In genomic region chr11:67316882-67317364, GRCh38 we compare ENCODE assay signal across 8 cellular contexts. TPM values are rescaled to one million over a fixed set of nuclear protein-coding genes. Genes with fewer than 3 reads are reported as not detected.
A peak's percentile ranks its signal among the peaks of the same experiment; 100 is the strongest.
DNase-seq lines count a peak whose midpoint lies in the region; FAIRE-seq and TF ChIP-seq lines count a peak whose summit lies in the region.

No MANE protein-coding gene starts in this region.

- FAIRE-seq in H54 (lab: Jason Lieb, UNC) = no peak
- no peak for FAIRE-seq in HTR-8/SVneo (lab: Jason Lieb, UNC)

- H3K4me1 ChIP-seq in OCI-LY7 (ENCODE audit: insufficient read depth, low read length, poor library complexity, severe bottlenecking) = peaks cover 13% of the 10 kb centered on the region
- peaks cover 24% of the 10 kb centered on the region for H3K4me1 ChIP-seq in effector memory CD4-positive, alpha-beta T cell (ENCODE audit: control insufficient read depth, insufficient read depth, low read length, poor library complexity, severe bottlenecking)
- peaks cover 0 to 21% of the 10 kb centered on the region in 2 donors for H3K4me1 ChIP-seq in muscle layer of duodenum (ENCODE audit: control insufficient read depth in 1 of 2, insufficient read depth in 2 of 2, low read length in 2 of 2)

- H3K4me2 ChIP-seq in OCI-LY7 (ENCODE audit: low read length) = peak overlapping the region; percentile 95

- no peak for TF ChIP-seq CTCF in OCI-LY7 (conservative IDR thresholded peaks at IDR 0.05; ENCODE audit: low read length)

- H2AFZ ChIP-seq in OCI-LY7 (ENCODE audit: low read length) = peak overlapping the region; percentile 85

- POLR2A ChIA-PET in OCI-LY7 (lab: Charles Lee) = interaction anchor here (0.7 to 1.4 kb wide), 3 partner anchors 32 to 50 kb away, joined by 3 to 5 read pairs (median 4); no protein-coding TSS in a partner anchor

- H3K9me3 ChIP-seq in OCI-LY7 (ENCODE audit: low read length) (no peaks in the 10 kb centered on the region), muscle layer of duodenum (ENCODE audit: control insufficient read depth in 1 of 2, low read length in 2 of 2) (no peaks in the 10 kb centered on the region)
- H3K9me3 ChIP-seq in effector memory CD4-positive, alpha-beta T cell (ENCODE audit: control insufficient read depth, low read length) = no peaks in the 10 kb centered on the region

- no peaks in the 10 kb centered on the region for H3K9me2 ChIP-seq in OCI-LY7 (ENCODE audit: insufficient read depth, low read length)

- DNase-seq in DMS79 treated with DMSO at 0.1 percent for 48 hours (lab: John Stamatoyannopoulos, UW) (peak; percentile 91), H54 (ENCODE audit: insufficient read length, low spot score) (peak; percentile 85), OCI-LY7 (ENCODE audit: low spot score) (no peak), AG08395 (ENCODE audit: low spot score) (no peak), HTR-8/SVneo (ENCODE audit: insufficient read length, low spot score) (no peak), ureter (ENCODE audit: low spot score) (no peak)
- DNase-seq in effector memory CD4-positive, alpha-beta T cell = no peak

- TF ChIP-seq POLR2A in H54 (IDR thresholded peaks at IDR 0.05; ENCODE audit: low read depth, low read length) = no peak

- H3K27ac ChIP-seq in OCI-LY7 (ENCODE audit: low read depth, low read length, poor library complexity, severe bottlenecking) (peak overlapping the region; percentile 93), muscle layer of duodenum (ENCODE audit: low read length) (peak overlapping the region; percentile 83)
- peak overlapping the region; percentile 72 for H3K27ac ChIP-seq in effector memory CD4-positive, alpha-beta T cell (ENCODE audit: insufficient read depth, low read length, poor library complexity, severe bottlenecking)

- H3K4me3 ChIP-seq in OCI-LY7 (ENCODE audit: low read depth, low read length, poor library complexity, severe bottlenecking) = peak overlapping the region; percentile 78
- peak overlapping the region; percentile 76 for H3K4me3 ChIP-seq in effector memory CD4-positive, alpha-beta T cell (ENCODE audit: insufficient read depth, low read depth, low read length, poor library complexity, severe bottlenecking)
- peak overlapping the region; percentile 79 to 90 for H3K4me3 ChIP-seq in muscle layer of duodenum (ENCODE audit: low read depth in 1 of 2, low read length in 2 of 2)

- H3K27me3 ChIP-seq in effector memory CD4-positive, alpha-beta T cell (replicated peaks; ENCODE audit: control insufficient read depth, insufficient read depth, low read length, poor library complexity, severe bottlenecking) = no peaks in the 10 kb centered on the region
- no peaks in the 10 kb centered on the region for H3K27me3 ChIP-seq in muscle layer of duodenum (ENCODE audit: low read depth, low read length)

- TSS peak; percentile 85 for BruUV-seq in OCI-LY7 (replicated peaks; lab: Mats Ljungman, UMichigan)

- H4K20me1 ChIP-seq in OCI-LY7 (ENCODE audit: insufficient read depth, low read length) = no peaks in the 10 kb centered on the region

- intact Hi-C loops in OCI-LY7 (cut with micrococcal nuclease; ENCODE audit: unreplicated experiment) = loop anchor here (1.0 kb wide), 5 partner anchors 29 to 236 kb away; partner anchors contain the start of gene GRK2

- CTCF ChIA-PET in OCI-LY7 (lab: Charles Lee; ENCODE audit: unreplicated experiment) = interaction anchor here (0.8 to 1.2 kb wide), 3 partner anchors 50 to 198 kb away, joined by 4 to 8 read pairs (median 5); partner anchors contain the start of genes GRK2 and KDM2A

- no peaks in the 10 kb centered on the region for H3K79me2 ChIP-seq in OCI-LY7 (ENCODE audit: insufficient read depth, low read depth, low read length)

- H3K36me3 ChIP-seq in OCI-LY7 (ENCODE audit: insufficient read depth, low read length) (no peaks in the 10 kb centered on the region), muscle layer of duodenum (ENCODE audit: control insufficient read depth in 1 of 2, insufficient read depth in 2 of 2, low read length in 2 of 2) (no peaks in the 10 kb centered on the region)
- no peaks in the 10 kb centered on the region for H3K36me3 ChIP-seq in effector memory CD4-positive, alpha-beta T cell (ENCODE audit: control insufficient read depth, insufficient read depth, low read length)

RNA-seq across cellular contexts. Expression of gene SSH3, which starts 13.6 kb away (rescaled TPM):
- total RNA-seq in OCI-LY7 (2014; rRNA removed; shearing (Covaris generic)) = 8.4 and 9.2 TPM in 2 replicates
- total RNA-seq in OCI-LY7 (2022) (18.5 and 22.0 TPM in 2 replicates), ureter (258 TPM)

RNA-seq across cellular contexts. Expression of gene ANKRD13D, which starts 27.8 kb away (rescaled TPM):
- 101 and 136 TPM in 2 replicates for total RNA-seq in OCI-LY7 (2014; rRNA removed; shearing (Covaris generic))
- total RNA-seq in OCI-LY7 (2022) (119 and 136 TPM in 2 replicates), ureter (110 TPM)

RNA-seq across cellular contexts. Expression of gene POLD4, which starts 36.4 kb away (rescaled TPM):
- 146 and 153 TPM in 2 replicates for total RNA-seq in OCI-LY7 (2014; rRNA removed; shearing (Covaris generic))
- total RNA-seq in OCI-LY7 (2022) (160 and 171 TPM in 2 replicates), ureter (57.9 TPM)

RNA-seq across cellular contexts. Expression of gene GRK2, which starts 50.6 kb away (rescaled TPM):
- 379 and 397 TPM in 2 replicates for total RNA-seq in OCI-LY7 (2014; rRNA removed; shearing (Covaris generic))
- total RNA-seq in OCI-LY7 (2022) (280 and 373 TPM in 2 replicates), ureter (75.9 TPM)

RNA-seq across cellular contexts. Expression of gene CLCF1, which starts 56.5 kb away (rescaled TPM):
- total RNA-seq in OCI-LY7 (2014; rRNA removed; shearing (Covaris generic)) = 0.35 and 0.67 TPM in 2 replicates
- total RNA-seq in OCI-LY7 (2022) = 0.34 TPM in 1 of 2 replicates, not detected in the other
- 1.4 TPM for total RNA-seq in ureter

Comparison
In these comparisons a context has a peak if more than half of its experiments do, and no peak if none do; other contexts are left out.
1. DNase-seq: peak in DMS79 treated with DMSO at 0.1 percent for 48 hours (single experiment) and H54 (single experiment); none in OCI-LY7 (single experiment), effector memory CD4-positive, alpha-beta T cell (0 of 3), AG08395 (single experiment), HTR-8/SVneo (single experiment) and ureter (single experiment).
2. RNA of gene SSH3, which starts 13.6 kb away (total RNA-seq): 258 TPM in ureter (single experiment); 8.4 to 22.0 TPM in OCI-LY7; every median in the first group is over 10 times any median in the second.
3. Peak in every context shown above with its lines, with median percentiles within 50 percentile points of each other: H3K27ac ChIP-seq and H3K4me3 ChIP-seq.